In the genomic region with DNA sequence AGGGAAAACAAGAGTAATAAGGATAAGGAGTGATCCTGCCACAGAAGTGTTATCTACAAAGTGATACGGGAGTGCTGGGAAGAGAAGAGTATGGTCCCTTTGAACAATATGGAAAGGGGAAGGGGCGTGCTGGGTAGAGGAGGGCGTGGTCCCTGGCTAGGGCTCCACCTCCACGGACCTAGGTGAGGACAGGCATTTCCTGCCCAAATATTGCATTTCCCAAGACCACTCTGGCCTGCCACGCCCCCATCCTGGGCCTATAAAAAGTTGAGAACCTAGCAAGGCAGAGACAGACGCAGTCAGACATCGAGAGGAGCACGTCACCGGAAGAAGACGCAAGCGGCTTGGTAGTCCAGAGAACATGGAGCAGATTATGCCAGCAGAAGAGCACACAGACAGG, we compare ENCODE assay signal across 24 cellular contexts. TPM values are rescaled to one million over a fixed set of nuclear protein-coding genes. Genes with fewer than 3 reads are reported as not detected.
"Had no signal": no experiment of that assay in that cellular context is flagged by ENCODE, and none has a peak within 500 bp of the region (broad histone marks: within the 10 kb centered on the region; RNA-seq: fewer than 3 reads in every experiment).

No MANE protein-coding gene starts in this region.

- ATAC-seq: activated T-helper 17 cell treated with anti-CD3 and anti-CD28 coated beads, Interleukin-2, amount 50 U/mL, for 72 hours; body of pancreas had no signal

- H3K4me3 Mint-ChIP-seq: activated B cell treated with CpG ODN at 0.5 μM for 24 hours; activated CD4-positive, alpha-beta T cell treated with anti-CD3 and anti-CD28 coated beads, Interleukin-2, amount 10 ng/mL, durations not matched to agents 24 days and 14 days; activated naive CD4-positive, alpha-beta T cell treated with anti-CD3 and anti-CD28 coated beads, Interleukin-2, amount 50 U/mL, for 24 hours; activated T-helper 17 cell treated with anti-CD3 and anti-CD28 coated beads, Interleukin-2, amount 50 U/mL, for 72 hours; T-helper 1 cell treated with Interleukin-12 subunit alpha and Interleukin-12 subunit beta and Interleukin-4 antibody, amounts not matched to agents 30 μg/mL and 1 μg/mL, for 36 hours had no signal

- H3K4me1 ChIP-seq: body of pancreas, Peyer's patch had no signal

- H3K4me1 Mint-ChIP-seq: activated B cell treated with CpG ODN at 0.5 μM for 24 hours; activated CD4-positive, alpha-beta T cell treated with anti-CD3 and anti-CD28 coated beads, Interleukin-2, amount 10 ng/mL, durations not matched to agents 24 days and 14 days; activated naive CD4-positive, alpha-beta T cell treated with anti-CD3 and anti-CD28 coated beads, Interleukin-2, amount 50 U/mL, for 24 hours; activated T-helper 17 cell treated with anti-CD3 and anti-CD28 coated beads, Interleukin-2, amount 50 U/mL, for 72 hours had no signal

- H3K27ac ChIP-seq: body of pancreas, Peyer's patch had no signal

- H3K4me3 ChIP-seq: body of pancreas, MG63, Peyer's patch had no signal

- H3K36me3 ChIP-seq: MG63, Peyer's patch had no signal

- H3K27me3 ChIP-seq: body of pancreas, MG63, Peyer's patch had no signal

- H3K27me3 Mint-ChIP-seq: activated CD4-positive, alpha-beta T cell treated with anti-CD3 and anti-CD28 coated beads, Interleukin-2, amount 10 ng/mL, durations not matched to agents 24 days and 14 days; activated naive CD4-positive, alpha-beta T cell treated with anti-CD3 and anti-CD28 coated beads, Interleukin-2, amount 50 U/mL, for 24 hours had no signal

- H3K9me3 ChIP-seq: body of pancreas, MG63, Peyer's patch had no signal

- H3K36me3 Mint-ChIP-seq: activated naive CD4-positive, alpha-beta T cell treated with anti-CD3 and anti-CD28 coated beads, Interleukin-2, amount 50 U/mL, for 24 hours had no signal

- DNase-seq: activated B cell treated with CpG ODN at 0.5 μM for 24 hours; activated CD4-positive, alpha-beta T cell treated with anti-CD3 and anti-CD28 coated beads for 1 hour; activated CD4-positive, alpha-beta T cell treated with anti-CD3 and anti-CD28 coated beads, Interleukin-2, amount 10 ng/mL, durations not matched to agents 24 days and 14 days; activated CD4-positive, alpha-beta T cell treated with anti-CD3 and anti-CD28 coated beads, Interleukin-2, amount 50 U/mL, for 48 hours; activated CD8-positive, alpha-beta memory T cell treated with anti-CD3 and anti-CD28 coated beads for 24 hours; activated T-cell treated with anti-CD3 and anti-CD28 coated beads for 4 hours; aorta; body of pancreas; central memory CD4-positive, alpha-beta T cell; MG63; MV-4-11; NCI-H1105; NCI-H1436; NCI-H187; NCI-H2081; NCI-H510A treated with DMSO at 0.1 percent for 48 hours; NCI-H69; SHP77 treated with DMSO at 0.1 percent for 48 hours had no signal

- H3K27ac Mint-ChIP-seq: activated B cell treated with CpG ODN at 0.5 μM for 24 hours; activated CD4-positive, alpha-beta T cell treated with anti-CD3 and anti-CD28 coated beads, Interleukin-2, amount 10 ng/mL, durations not matched to agents 24 days and 14 days; activated naive CD4-positive, alpha-beta T cell treated with anti-CD3 and anti-CD28 coated beads, Interleukin-2, amount 50 U/mL, for 24 hours; activated T-helper 17 cell treated with anti-CD3 and anti-CD28 coated beads, Interleukin-2, amount 50 U/mL, for 72 hours; T-helper 1 cell treated with Interleukin-12 subunit alpha and Interleukin-12 subunit beta and Interleukin-4 antibody, amounts not matched to agents 30 μg/mL and 1 μg/mL, for 36 hours had no signal

- FAIRE-seq: bronchial epithelial cell had no signal

RNA-seq across cellular contexts. Expression of gene VSTM4, which starts 22.8 kb away (rescaled TPM):
- total RNA-seq: activated B cell treated with CpG ODN at 0.5 μM for 24 hours, SK-MEL-5 had no signal

RNA-seq across cellular contexts. Expression of gene FAM170B, which starts 41.3 kb away (rescaled TPM):
- total RNA-seq: activated B cell treated with CpG ODN at 0.5 μM for 24 hours; activated CD4-positive, alpha-beta T cell treated with anti-CD3 and anti-CD28 coated beads, Interleukin-2, amount 10 ng/mL, durations not matched to agents 24 days and 14 days; activated T-helper 17 cell treated with anti-CD3 and anti-CD28 coated beads, Interleukin-2, amount 50 U/mL, for 72 hours; aorta; body of pancreas; bronchial epithelial cell; Peyer's patch; SK-MEL-5 had no signal
